In the genomic region with DNA sequence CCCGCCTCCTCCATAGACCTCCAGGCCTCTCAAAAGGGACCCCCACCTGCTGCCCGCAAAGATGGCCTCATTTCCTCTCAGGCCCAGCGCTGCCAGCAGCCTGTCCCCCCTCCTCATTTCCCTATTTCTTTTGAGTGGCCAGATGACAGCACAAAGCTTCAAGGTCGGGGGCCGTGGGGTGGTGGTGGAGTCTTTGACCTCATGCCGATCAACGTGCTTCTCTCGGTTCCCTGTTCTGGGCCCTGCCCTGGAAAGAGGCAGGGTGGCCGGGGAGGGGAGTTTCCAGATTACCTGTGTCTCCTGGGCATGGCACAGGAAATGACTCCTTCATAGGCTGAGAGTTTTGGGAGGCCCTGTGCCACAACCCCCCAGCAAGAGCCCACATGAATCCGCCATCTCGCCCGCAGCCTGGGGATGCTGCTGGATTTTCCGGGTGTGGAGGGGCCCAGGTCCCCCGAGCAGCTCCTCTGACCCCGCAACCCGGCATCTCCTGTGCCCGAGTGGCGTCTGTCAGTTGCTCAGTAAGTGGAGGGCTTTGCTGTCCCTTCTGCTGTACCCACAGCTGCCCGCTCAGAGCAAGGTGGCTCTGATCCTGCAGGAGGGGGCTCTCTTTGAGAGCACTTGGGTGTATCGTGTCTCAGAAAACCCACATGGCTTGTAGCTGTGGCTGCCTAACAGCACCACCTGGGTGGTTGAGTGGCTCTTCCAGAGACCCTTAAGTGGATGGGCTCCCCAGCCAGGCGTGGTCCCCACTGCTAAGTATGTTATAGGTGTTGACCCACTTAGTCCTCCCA, we compare ENCODE assay signal across 1 cellular context.
A peak's percentile ranks its signal among the peaks of the same experiment; 100 is the strongest.
TF ChIP-seq lines count a peak whose summit lies in the region.

No MANE protein-coding gene starts in this region.

TF ChIP-seq in GM12878, 131 proteins besides CTCF, POLR2A, EP300 and RAD21 (continued from another document and continues in another):
- TF ChIP-seq, protein P1, sequence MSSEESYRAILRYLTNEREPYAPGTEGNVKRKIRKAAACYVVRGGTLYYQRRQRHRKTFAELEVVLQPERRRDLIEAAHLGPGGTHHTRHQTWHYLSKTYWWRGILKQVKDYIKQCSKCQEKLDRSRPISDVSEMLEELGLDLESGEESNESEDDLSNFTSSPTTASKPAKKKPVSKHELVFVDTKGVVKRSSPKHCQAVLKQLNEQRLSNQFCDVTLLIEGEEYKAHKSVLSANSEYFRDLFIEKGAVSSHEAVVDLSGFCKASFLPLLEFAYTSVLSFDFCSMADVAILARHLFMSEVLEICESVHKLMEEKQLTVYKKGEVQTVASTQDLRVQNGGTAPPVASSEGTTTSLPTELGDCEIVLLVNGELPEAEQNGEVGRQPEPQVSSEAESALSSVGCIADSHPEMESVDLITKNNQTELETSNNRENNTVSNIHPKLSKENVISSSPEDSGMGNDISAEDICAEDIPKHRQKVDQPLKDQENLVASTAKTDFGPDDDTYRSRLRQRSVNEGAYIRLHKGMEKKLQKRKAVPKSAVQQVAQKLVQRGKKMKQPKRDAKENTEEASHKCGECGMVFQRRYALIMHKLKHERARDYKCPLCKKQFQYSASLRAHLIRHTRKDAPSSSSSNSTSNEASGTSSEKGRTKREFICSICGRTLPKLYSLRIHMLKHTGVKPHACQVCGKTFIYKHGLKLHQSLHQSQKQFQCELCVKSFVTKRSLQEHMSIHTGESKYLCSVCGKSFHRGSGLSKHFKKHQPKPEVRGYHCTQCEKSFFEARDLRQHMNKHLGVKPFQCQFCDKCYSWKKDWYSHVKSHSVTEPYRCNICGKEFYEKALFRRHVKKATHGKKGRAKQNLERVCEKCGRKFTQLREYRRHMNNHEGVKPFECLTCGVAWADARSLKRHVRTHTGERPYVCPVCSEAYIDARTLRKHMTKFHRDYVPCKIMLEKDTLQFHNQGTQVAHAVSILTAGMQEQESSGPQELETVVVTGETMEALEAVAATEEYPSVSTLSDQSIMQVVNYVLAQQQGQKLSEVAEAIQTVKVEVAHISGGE (CRISPR knock-in tag; IDR thresholded peaks at IDR 0.05), result no peak
- TF ChIP-seq PML (IDR thresholded peaks at IDR 0.05; ENCODE audit: low read length) (no peak; the same call in 1 of the 2 replicates), SMAD5 (IDR thresholded peaks at IDR 0.05; ENCODE audit: low read depth) (no peak), SIN3A (IDR thresholded peaks at IDR 0.05; ENCODE audit: low read depth, low read length) (no peak), NFYA (IDR thresholded peaks at IDR 0.05; ENCODE audit: borderline replicate concordance, low read depth, low read length) (no peak), ZSCAN29 (IDR thresholded peaks at IDR 0.05) (no peak), RBBP5 (conservative IDR thresholded peaks at IDR 0.05) (no peak), MXI1 (IDR thresholded peaks at IDR 0.05; ENCODE audit: low read depth, low read length) (peak; percentile 28; the same call in 1 of the 2 replicates), ZNF274 (IDR thresholded peaks at IDR 0.05; ENCODE audit: insufficient read depth, insufficient read length) (no peak), NFXL1 (IDR thresholded peaks at IDR 0.05; ENCODE audit: borderline replicate concordance) (no peak), PAX5 (IDR thresholded peaks at IDR 0.05; ENCODE audit: borderline replicate concordance, low read depth, low read length) (peak; percentile 82), SPI1 (IDR thresholded peaks at IDR 0.05; ENCODE audit: borderline replicate concordance, insufficient read depth, low read depth, low read length) (peak; percentile 90), SREBF1 (IDR thresholded peaks at IDR 0.05; ENCODE audit: low read length) (no peak), FOS (IDR thresholded peaks at IDR 0.05; ENCODE audit: borderline replicate concordance, extremely low read depth, insufficient read length) (no peak), ZNF24 (IDR thresholded peaks at IDR 0.05) (no peak), BCL11A (IDR thresholded peaks at IDR 0.05; ENCODE audit: low read depth, low read length) (peak; percentile 34), ZNF622 (IDR thresholded peaks at IDR 0.05) (no peak), ATF7 (IDR thresholded peaks at IDR 0.05; ENCODE audit: low read depth) (peak; percentile 82), ZNF207 (IDR thresholded peaks at IDR 0.05; ENCODE audit: borderline replicate concordance) (no peak; the same call in 1 of the 2 replicates), RAD51 (IDR thresholded peaks at IDR 0.05) (no peak)
- TF ChIP-seq, protein P2, sequence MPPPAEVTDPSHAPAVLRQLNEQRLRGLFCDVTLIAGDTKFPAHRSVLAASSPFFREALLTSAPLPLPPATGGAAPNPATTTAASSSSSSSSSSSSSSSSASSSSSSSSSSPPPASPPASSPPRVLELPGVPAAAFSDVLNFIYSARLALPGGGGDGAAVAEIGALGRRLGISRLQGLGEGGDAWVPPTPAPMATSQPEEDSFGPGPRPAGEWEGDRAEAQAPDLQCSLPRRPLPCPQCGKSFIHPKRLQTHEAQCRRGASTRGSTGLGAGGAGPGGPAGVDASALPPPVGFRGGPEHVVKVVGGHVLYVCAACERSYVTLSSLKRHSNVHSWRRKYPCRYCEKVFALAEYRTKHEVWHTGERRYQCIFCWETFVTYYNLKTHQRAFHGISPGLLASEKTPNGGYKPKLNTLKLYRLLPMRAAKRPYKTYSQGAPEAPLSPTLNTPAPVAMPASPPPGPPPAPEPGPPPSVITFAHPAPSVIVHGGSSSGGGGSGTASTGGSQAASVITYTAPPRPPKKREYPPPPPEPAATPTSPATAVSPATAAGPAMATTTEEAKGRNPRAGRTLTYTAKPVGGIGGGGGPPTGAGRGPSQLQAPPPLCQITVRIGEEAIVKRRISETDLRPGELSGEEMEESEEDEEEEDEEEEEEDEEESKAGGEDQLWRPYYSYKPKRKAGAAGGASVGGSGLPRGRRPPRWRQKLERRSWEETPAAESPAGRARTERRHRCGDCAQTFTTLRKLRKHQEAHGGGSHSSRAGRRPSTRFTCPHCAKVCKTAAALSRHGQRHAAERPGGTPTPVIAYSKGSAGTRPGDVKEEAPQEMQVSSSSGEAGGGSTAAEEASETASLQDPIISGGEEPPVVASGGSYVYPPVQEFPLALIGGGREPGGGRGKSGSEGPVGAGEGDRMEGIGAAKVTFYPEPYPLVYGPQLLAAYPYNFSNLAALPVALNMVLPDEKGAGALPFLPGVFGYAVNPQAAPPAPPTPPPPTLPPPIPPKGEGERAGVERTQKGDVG (CRISPR knock-in tag; IDR thresholded peaks at IDR 0.05), result no peak
- TF ChIP-seq, protein P3, sequence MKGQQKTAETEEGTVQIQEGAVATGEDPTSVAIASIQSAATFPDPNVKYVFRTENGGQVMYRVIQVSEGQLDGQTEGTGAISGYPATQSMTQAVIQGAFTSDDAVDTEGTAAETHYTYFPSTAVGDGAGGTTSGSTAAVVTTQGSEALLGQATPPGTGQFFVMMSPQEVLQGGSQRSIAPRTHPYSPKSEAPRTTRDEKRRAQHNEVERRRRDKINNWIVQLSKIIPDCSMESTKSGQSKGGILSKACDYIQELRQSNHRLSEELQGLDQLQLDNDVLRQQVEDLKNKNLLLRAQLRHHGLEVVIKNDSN (IDR thresholded peaks at IDR 0.05; ENCODE audit: borderline replicate concordance, extremely low read length, insufficient read depth, low read depth, low read length), result no peak
- TF ChIP-seq, protein P4, sequence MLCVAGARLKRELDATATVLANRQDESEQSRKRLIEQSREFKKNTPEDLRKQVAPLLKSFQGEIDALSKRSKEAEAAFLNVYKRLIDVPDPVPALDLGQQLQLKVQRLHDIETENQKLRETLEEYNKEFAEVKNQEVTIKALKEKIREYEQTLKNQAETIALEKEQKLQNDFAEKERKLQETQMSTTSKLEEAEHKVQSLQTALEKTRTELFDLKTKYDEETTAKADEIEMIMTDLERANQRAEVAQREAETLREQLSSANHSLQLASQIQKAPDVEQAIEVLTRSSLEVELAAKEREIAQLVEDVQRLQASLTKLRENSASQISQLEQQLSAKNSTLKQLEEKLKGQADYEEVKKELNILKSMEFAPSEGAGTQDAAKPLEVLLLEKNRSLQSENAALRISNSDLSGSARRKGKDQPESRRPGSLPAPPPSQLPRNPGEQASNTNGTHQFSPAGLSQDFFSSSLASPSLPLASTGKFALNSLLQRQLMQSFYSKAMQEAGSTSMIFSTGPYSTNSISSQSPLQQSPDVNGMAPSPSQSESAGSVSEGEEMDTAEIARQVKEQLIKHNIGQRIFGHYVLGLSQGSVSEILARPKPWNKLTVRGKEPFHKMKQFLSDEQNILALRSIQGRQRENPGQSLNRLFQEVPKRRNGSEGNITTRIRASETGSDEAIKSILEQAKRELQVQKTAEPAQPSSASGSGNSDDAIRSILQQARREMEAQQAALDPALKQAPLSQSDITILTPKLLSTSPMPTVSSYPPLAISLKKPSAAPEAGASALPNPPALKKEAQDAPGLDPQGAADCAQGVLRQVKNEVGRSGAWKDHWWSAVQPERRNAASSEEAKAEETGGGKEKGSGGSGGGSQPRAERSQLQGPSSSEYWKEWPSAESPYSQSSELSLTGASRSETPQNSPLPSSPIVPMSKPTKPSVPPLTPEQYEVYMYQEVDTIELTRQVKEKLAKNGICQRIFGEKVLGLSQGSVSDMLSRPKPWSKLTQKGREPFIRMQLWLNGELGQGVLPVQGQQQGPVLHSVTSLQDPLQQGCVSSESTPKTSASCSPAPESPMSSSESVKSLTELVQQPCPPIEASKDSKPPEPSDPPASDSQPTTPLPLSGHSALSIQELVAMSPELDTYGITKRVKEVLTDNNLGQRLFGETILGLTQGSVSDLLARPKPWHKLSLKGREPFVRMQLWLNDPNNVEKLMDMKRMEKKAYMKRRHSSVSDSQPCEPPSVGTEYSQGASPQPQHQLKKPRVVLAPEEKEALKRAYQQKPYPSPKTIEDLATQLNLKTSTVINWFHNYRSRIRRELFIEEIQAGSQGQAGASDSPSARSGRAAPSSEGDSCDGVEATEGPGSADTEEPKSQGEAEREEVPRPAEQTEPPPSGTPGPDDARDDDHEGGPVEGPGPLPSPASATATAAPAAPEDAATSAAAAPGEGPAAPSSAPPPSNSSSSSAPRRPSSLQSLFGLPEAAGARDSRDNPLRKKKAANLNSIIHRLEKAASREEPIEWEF (IDR thresholded peaks at IDR 0.05; ENCODE audit: insufficient replicate concordance, low read depth, low read length), result peak; percentile 60
- TF ChIP-seq, protein P5, sequence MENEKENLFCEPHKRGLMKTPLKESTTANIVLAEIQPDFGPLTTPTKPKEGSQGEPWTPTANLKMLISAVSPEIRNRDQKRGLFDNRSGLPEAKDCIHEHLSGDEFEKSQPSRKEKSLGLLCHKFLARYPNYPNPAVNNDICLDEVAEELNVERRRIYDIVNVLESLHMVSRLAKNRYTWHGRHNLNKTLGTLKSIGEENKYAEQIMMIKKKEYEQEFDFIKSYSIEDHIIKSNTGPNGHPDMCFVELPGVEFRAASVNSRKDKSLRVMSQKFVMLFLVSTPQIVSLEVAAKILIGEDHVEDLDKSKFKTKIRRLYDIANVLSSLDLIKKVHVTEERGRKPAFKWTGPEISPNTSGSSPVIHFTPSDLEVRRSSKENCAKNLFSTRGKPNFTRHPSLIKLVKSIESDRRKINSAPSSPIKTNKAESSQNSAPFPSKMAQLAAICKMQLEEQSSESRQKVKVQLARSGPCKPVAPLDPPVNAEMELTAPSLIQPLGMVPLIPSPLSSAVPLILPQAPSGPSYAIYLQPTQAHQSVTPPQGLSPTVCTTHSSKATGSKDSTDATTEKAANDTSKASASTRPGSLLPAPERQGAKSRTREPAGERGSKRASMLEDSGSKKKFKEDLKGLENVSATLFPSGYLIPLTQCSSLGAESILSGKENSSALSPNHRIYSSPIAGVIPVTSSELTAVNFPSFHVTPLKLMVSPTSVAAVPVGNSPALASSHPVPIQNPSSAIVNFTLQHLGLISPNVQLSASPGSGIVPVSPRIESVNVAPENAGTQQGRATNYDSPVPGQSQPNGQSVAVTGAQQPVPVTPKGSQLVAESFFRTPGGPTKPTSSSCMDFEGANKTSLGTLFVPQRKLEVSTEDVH (IDR thresholded peaks at IDR 0.05; ENCODE audit: low read depth, partially characterized antibody), result no peak
- TF ChIP-seq, protein P6, sequence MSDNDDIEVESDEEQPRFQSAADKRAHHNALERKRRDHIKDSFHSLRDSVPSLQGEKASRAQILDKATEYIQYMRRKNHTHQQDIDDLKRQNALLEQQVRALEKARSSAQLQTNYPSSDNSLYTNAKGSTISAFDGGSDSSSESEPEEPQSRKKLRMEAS (IDR thresholded peaks at IDR 0.05; ENCODE audit: low read depth, low read length), result peak; percentile 66
- TF ChIP-seq, protein P7, sequence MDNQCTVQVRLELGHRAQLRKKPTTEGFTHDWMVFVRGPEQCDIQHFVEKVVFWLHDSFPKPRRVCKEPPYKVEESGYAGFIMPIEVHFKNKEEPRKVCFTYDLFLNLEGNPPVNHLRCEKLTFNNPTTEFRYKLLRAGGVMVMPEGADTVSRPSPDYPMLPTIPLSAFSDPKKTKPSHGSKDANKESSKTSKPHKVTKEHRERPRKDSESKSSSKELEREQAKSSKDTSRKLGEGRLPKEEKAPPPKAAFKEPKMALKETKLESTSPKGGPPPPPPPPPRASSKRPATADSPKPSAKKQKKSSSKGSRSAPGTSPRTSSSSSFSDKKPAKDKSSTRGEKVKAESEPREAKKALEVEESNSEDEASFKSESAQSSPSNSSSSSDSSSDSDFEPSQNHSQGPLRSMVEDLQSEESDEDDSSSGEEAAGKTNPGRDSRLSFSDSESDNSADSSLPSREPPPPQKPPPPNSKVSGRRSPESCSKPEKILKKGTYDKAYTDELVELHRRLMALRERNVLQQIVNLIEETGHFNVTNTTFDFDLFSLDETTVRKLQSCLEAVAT (IDR thresholded peaks at IDR 0.05), result no peak
- TF ChIP-seq, protein P8, sequence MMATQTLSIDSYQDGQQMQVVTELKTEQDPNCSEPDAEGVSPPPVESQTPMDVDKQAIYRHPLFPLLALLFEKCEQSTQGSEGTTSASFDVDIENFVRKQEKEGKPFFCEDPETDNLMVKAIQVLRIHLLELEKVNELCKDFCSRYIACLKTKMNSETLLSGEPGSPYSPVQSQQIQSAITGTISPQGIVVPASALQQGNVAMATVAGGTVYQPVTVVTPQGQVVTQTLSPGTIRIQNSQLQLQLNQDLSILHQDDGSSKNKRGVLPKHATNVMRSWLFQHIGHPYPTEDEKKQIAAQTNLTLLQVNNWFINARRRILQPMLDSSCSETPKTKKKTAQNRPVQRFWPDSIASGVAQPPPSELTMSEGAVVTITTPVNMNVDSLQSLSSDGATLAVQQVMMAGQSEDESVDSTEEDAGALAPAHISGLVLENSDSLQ (IDR thresholded peaks at IDR 0.05), result peak; percentile 84
- TF ChIP-seq, protein P9, sequence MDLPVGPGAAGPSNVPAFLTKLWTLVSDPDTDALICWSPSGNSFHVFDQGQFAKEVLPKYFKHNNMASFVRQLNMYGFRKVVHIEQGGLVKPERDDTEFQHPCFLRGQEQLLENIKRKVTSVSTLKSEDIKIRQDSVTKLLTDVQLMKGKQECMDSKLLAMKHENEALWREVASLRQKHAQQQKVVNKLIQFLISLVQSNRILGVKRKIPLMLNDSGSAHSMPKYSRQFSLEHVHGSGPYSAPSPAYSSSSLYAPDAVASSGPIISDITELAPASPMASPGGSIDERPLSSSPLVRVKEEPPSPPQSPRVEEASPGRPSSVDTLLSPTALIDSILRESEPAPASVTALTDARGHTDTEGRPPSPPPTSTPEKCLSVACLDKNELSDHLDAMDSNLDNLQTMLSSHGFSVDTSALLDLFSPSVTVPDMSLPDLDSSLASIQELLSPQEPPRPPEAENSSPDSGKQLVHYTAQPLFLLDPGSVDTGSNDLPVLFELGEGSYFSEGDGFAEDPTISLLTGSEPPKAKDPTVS (IDR thresholded peaks at IDR 0.05; ENCODE audit: low read depth, low read length), result no peak
